Comparison of ENCODE assay signal across 8 cellular contexts in the genomic region with DNA sequence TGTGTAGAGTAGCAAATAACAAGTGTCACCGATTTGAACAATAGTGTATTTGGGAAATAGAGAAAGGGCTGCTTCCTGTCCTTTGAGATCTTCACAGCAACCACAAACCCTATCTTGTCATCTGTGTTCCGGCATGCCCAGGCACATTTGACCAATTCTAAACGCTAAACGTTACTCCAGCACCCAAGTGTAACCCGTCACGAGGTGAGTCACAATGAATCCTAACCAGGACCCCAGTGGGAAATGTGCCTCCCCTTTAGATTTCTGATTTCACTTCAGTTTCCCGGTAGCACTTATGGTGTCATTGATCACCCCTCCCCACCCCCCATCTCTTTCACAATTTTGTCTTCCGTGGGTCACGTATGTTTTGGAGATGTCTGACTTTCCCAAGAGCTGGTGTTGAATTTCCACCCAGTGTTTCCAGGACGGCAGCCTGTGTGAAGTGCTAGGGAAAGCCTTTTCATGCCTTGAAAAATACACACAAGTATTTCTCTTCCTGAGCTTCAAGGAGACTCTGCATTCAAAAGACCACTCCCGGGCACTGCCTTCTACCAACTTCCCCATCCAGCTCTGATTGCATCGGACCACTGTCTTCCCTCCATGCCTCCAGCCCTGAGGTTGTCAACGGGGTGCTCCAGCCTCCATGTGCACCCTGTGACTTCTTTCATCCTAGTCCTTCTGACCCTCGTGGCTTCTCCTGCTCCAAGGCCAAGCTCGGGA. TPM values are rescaled to one million over a fixed set of nuclear protein-coding genes. Genes with fewer than 3 reads are reported as not detected.
DNase-seq lines count a peak whose midpoint lies in the region; ATAC-seq and TF ChIP-seq lines count a peak whose summit lies in the region.

No MANE protein-coding gene starts in this region.

- intact Hi-C loops in vagina (cut with DNase I): no loop called here

- no peaks in the 10 kb centered on the region for H3K27me3 ChIP-seq in vagina

- ATAC-seq in HG03442 (IDR thresholded peaks at IDR 0.05; ENCODE audit: unreplicated experiment): peak; percentile 57

- no peak for TF ChIP-seq CTCF in vagina (IDR thresholded peaks at IDR 0.05)

- no peak overlapping the region for H3K4me3 ChIP-seq in vagina

- H3K27ac ChIP-seq in vagina: no peak overlapping the region

- peak; percentile 14 for DNase-seq in activated CD4-positive, alpha-beta T cell treated with anti-CD3 and anti-CD28 coated beads, Interleukin-2, amount 50 U/mL, for 1 hour
- DNase-seq in stimulated activated CD4-positive, alpha-beta T cell treated with anti-CD3 and anti-CD28 coated beads, Interleukin-15, amount 100 ng/mL, for 48 hours (ENCODE audit: low read depth in 2 of 2): peak; percentile 33 to 38
- DNase-seq in germinal center (ENCODE audit: low spot score) (no peak), vagina (ENCODE audit: extremely low spot score in 2 of 2) (no peak), ACHN (no peak), anterior cingulate cortex (lab: John Stamatoyannopoulos, UW) (no peak)

- H3K36me3 ChIP-seq in vagina: no peaks in the 10 kb centered on the region

- H3K4me1 ChIP-seq in vagina: no peaks in the 10 kb centered on the region

- H3K9me3 ChIP-seq in vagina: no peaks in the 10 kb centered on the region

- in situ Hi-C loops in GM18951 (cut with MboI; ENCODE audit: low sequenced_read_pairs, unreplicated experiment): no loop called here
- in situ Hi-C loops in ACHN (cut with HindIII; ENCODE audit: low pct_ligation_motif_present, low pct_unique_long_range_greater_than_20kb, low sequenced_read_pairs): no loop called here

- TF ChIP-seq POLR2A in GM18951 (IDR thresholded peaks at IDR 0.05; ENCODE audit: extremely low read depth, insufficient read depth, insufficient read length) (peak; percentile 20), vagina (IDR thresholded peaks at IDR 0.05) (no peak)

RNA-seq across cellular contexts. Expression of a gene that starts 10.5 kb away (rescaled TPM):
- 38.1 TPM for total RNA-seq in vagina

RNA-seq across cellular contexts. Expression of a gene that starts 30.1 kb away (rescaled TPM):
- total RNA-seq in vagina: 42.5 TPM

Comparison
In these comparisons a context has a peak if more than half of its experiments do, and no peak if none do; other contexts are left out.
1. DNase-seq: peak in activated CD4-positive, alpha-beta T cell treated with anti-CD3 and anti-CD28 coated beads, Interleukin-2, amount 50 U/mL, for 1 hour (single experiment) and stimulated activated CD4-positive, alpha-beta T cell treated with anti-CD3 and anti-CD28 coated beads, Interleukin-15, amount 100 ng/mL, for 48 hours (2 of 2); none in germinal center (single experiment), vagina (0 of 2), ACHN (single experiment) and anterior cingulate cortex (0 of 58).